Comparison of ENCODE assay signal across 8 cellular contexts in genomic region chr5:140113180-140113698, GRCh38. TPM values are rescaled to one million over a fixed set of nuclear protein-coding genes. Genes with fewer than 3 reads are reported as not detected.
A peak's percentile ranks its signal among the peaks of the same experiment; 100 is the strongest.
DNase-seq lines count a peak whose midpoint lies in the region; ATAC-seq and TF ChIP-seq lines count a peak whose summit lies in the region.

No MANE protein-coding gene starts in this region.

- H3K36me3 ChIP-seq in ascending aorta (no peaks in the 10 kb centered on the region), iPS DF 6.9 (ENCODE audit: control insufficient read depth, insufficient read depth, low read length) (no peaks in the 10 kb centered on the region), skeletal muscle tissue (ENCODE audit: control insufficient read depth in 3 of 3, insufficient read depth in 3 of 3, low read length in 3 of 3) (no peaks in the 10 kb centered on the region)

- H3K9ac ChIP-seq in skeletal muscle tissue (ENCODE audit: low read depth in 1 of 3, low read length in 3 of 3) = peak overlapping the region; percentile 82 to 90 (median 89)

- peak overlapping the region; percentile 70 to 77 for H3K4me3 ChIP-seq in ascending aorta
- peak overlapping the region; percentile 38 for H3K4me3 ChIP-seq in iPS DF 6.9 (ENCODE audit: low read length)
- peak overlapping the region; percentile 84 to 98 (median 88) for H3K4me3 ChIP-seq in skeletal muscle tissue (ENCODE audit: low read length in 3 of 3)

- H3K4me1 ChIP-seq in ascending aorta = peaks cover 15 to 30% of the 10 kb centered on the region in 2 donors
- peaks cover 3% of the 10 kb centered on the region; the same call in 1 of the 2 replicates for H3K4me1 ChIP-seq in iPS DF 6.9 (ENCODE audit: control insufficient read depth, insufficient read depth, low read length)
- H3K4me1 ChIP-seq in skeletal muscle tissue (ENCODE audit: control insufficient read depth in 3 of 3, insufficient read depth in 3 of 3, low read length in 3 of 3) = peaks cover 38 to 66% (median 58%) of the 10 kb centered on the region in 3 donors

- H3K9me3 ChIP-seq in ascending aorta = no peaks in the 10 kb centered on the region
- no peaks in the 10 kb centered on the region for H3K9me3 ChIP-seq in iPS DF 6.9 (ENCODE audit: control insufficient read depth, insufficient read depth, low read length)
- H3K9me3 ChIP-seq in skeletal muscle tissue (ENCODE audit: control insufficient read depth in 3 of 3, low read length in 3 of 3) = no peaks in the 10 kb centered on the region

- peak; percentile 38 for DNase-seq in GM13976 (ENCODE audit: low spot score)
- peak; percentile 34 for DNase-seq in NCI-H69 (lab: John Stamatoyannopoulos, UW)
- no peak for DNase-seq in ascending aorta (ENCODE audit: low spot score in 2 of 2)
- DNase-seq in iPS DF 6.9 (ENCODE audit: low read depth, low spot score) = no peak
- DNase-seq in NCI-H1048 (lab: John Stamatoyannopoulos, UW) = no peak

- no peaks in the 10 kb centered on the region for H3K27me3 ChIP-seq in ascending aorta
- H3K27me3 ChIP-seq in iPS DF 6.9 (ENCODE audit: control insufficient read depth, insufficient read depth, low read length) = peaks cover 34% of the 10 kb centered on the region
- H3K27me3 ChIP-seq in skeletal muscle tissue (ENCODE audit: control insufficient read depth in 3 of 3, insufficient read depth in 3 of 3, low read length in 3 of 3) = no peaks in the 10 kb centered on the region

- H3K27ac ChIP-seq in ascending aorta (peak overlapping the region; percentile 83 to 89), iPS DF 6.9 (ENCODE audit: low read length) (no peak overlapping the region), skeletal muscle tissue (ENCODE audit: low read depth, low read length) (peak overlapping the region; percentile 89)

- in situ Hi-C loops in GM13976 (cut with MboI; ENCODE audit: low sequenced_read_pairs, unreplicated experiment) = no loop called here

- ATAC-seq in GM18868 (IDR thresholded peaks at IDR 0.05; ENCODE audit: unreplicated experiment) = no peak
- no peak for ATAC-seq in GM18861 (IDR thresholded peaks at IDR 0.05; ENCODE audit: unreplicated experiment)

- WGBS in iPS DF 6.9 (ENCODE audit: insufficient coverage, insufficient read length) = no CpG with 5 or more reads among the region's 28 CpGs

- intact Hi-C loops in ascending aorta (cut with DNase I) = loop anchor here (2.0 to 5.0 kb wide), 2 partner anchors 62 to 71 kb away; partner anchors contain the start of genes CYSTM1 and NRG2

- no peak for TF ChIP-seq CTCF in GM13976 (IDR thresholded peaks at IDR 0.05; ENCODE audit: borderline replicate concordance, control extremely low read depth, extremely low read depth, insufficient read depth, missing control alignments)
- TF ChIP-seq CTCF in ascending aorta (IDR thresholded peaks at IDR 0.05) = no peak

RNA-seq across cellular contexts. Expression of gene PURA, which starts 0.7 kb away (rescaled TPM):
- 11.5 TPM for total RNA-seq in ascending aorta
- 7.8 TPM for total RNA-seq in skeletal muscle tissue

RNA-seq across cellular contexts. Expression of gene IGIP, which starts 12.5 kb away (rescaled TPM):
- 5.6 TPM for total RNA-seq in ascending aorta
- 5.7 TPM for total RNA-seq in skeletal muscle tissue

Comparison
In these comparisons a context has a peak if more than half of its experiments do, and no peak if none do; other contexts are left out.
1. DNase-seq: peak in GM13976 (single experiment) and NCI-H69 (single experiment); none in ascending aorta (0 of 2), iPS DF 6.9 (single experiment) and NCI-H1048 (single experiment).
2. H3K4me3 ChIP-seq: peak in every context shown above with its lines; median percentile 88 in skeletal muscle tissue; 74 in ascending aorta; 38 in iPS DF 6.9.